Comparison of ENCODE assay signal across 13 cellular contexts in the genomic region with DNA sequence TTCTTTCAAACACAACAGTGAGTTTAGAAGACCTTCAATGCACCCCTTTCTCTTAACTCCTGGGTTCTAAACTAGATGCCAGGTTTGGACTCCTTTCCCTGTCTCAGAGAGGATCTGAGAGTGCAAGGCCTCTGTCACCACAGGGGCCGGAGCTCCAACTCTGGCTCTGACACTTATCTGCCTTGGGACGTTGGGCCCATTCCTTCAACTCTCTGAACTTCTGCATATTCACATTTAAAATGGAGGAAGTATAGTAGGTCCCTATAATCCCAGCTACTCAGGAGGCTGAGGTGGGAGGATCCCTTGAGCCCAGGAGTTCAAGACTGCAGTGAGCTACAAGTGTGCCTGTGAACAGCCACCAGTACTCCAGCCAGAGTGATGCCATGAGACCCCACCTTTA. TPM values are rescaled to one million over a fixed set of nuclear protein-coding genes. Genes with fewer than 3 reads are reported as not detected.
DNase-seq lines count a peak whose midpoint lies in the region; ATAC-seq, FAIRE-seq and TF ChIP-seq lines count a peak whose summit lies in the region.
"Had no signal": no experiment of that assay in that cellular context is flagged by ENCODE, and none has a peak within 500 bp of the region (broad histone marks: within the 10 kb centered on the region; RNA-seq: fewer than 3 reads in every experiment).

No MANE protein-coding gene starts in this region.

- 0 out of 2 replicates have a peak overlapping the region, but pooled peaks have one; percentile 39 for H2BK12ac ChIP-seq in H1 (ENCODE audit: low read depth, low read length)

- no peak overlapping the region for H3K56ac ChIP-seq in H1 (replicated peaks; ENCODE audit: insufficient read length, low read depth, low read length)

- H3K36me3 Mint-ChIP-seq in MCF 10A (ENCODE audit: insufficient read depth, unreplicated experiment) = peaks cover 36% of the 10 kb centered on the region

- H3K27ac ChIP-seq in mammary epithelial cell (ENCODE audit: insufficient read depth, low read depth, low read length) = no peak overlapping the region
- no peak overlapping the region for H3K27ac ChIP-seq in H1 (ENCODE audit: low read depth, low read length)
- H3K27ac ChIP-seq in ovary = peak overlapping the region; percentile 46 to 92
- peak overlapping the region; percentile 81 to 86 (median 84) for H3K27ac ChIP-seq in transverse colon
- no peak overlapping the region for H3K27ac ChIP-seq in aorta (ENCODE audit: low read depth in 1 of 2, low read length in 2 of 2)
- H3K27ac ChIP-seq: pancreas, SK-N-MC had no signal

- H4K5ac ChIP-seq in H1 (ENCODE audit: insufficient read length, low read depth, low read length) = no peak overlapping the region

- H3K9ac ChIP-seq in mammary epithelial cell (ENCODE audit: insufficient read depth, low read length) (no peak overlapping the region), H1 (replicated peaks in 1 of 4; ENCODE audit: extremely low read depth in 1 of 4, low read depth in 3 of 4, low read length in 3 of 4) (no peak overlapping the region)

- H3K4me1 Mint-ChIP-seq in MCF 10A (ENCODE audit: insufficient read depth, unreplicated experiment) = peaks cover 23% of the 10 kb centered on the region
- H3K4me1 Mint-ChIP-seq: activated naive CD4-positive, alpha-beta T cell treated with anti-CD3 and anti-CD28 coated beads, Interleukin-2, amount 50 U/mL, for 24 hours had no signal

- TF ChIP-seq POLR2A in H1 (IDR thresholded peaks at IDR 0.05; ENCODE audit: control extremely low read depth in 1 of 2, low read depth in 2 of 2, low read length in 2 of 2) (no peak), ovary (IDR thresholded peaks at IDR 0.05) (no peak), transverse colon (IDR thresholded peaks at IDR 0.05) (no peak)

- no peak overlapping the region for H4K91ac ChIP-seq in H1 (replicated peaks; ENCODE audit: insufficient read length, low read length)

- no peaks in the 10 kb centered on the region for H3K9me3 ChIP-seq in mammary epithelial cell (replicated peaks; ENCODE audit: insufficient read depth, low read length)
- no peaks in the 10 kb centered on the region for H3K9me3 ChIP-seq in H1 (ENCODE audit: insufficient read depth in 2 of 2, low read depth in 1 of 2, low read length in 1 of 2)
- H3K9me3 ChIP-seq in ovary = no peaks in the 10 kb centered on the region
- no peaks in the 10 kb centered on the region for H3K9me3 ChIP-seq in transverse colon
- no peaks in the 10 kb centered on the region for H3K9me3 ChIP-seq in aorta (ENCODE audit: control insufficient read depth, low read length)
- H3K9me3 ChIP-seq: pancreas had no signal

- H3K27me3 Mint-ChIP-seq in MCF 10A (ENCODE audit: insufficient read depth, unreplicated experiment) = no peaks in the 10 kb centered on the region
- H3K27me3 Mint-ChIP-seq: activated naive CD4-positive, alpha-beta T cell treated with anti-CD3 and anti-CD28 coated beads, Interleukin-2, amount 50 U/mL, for 24 hours had no signal

- peak overlapping the region; percentile 81 for H3K27ac Mint-ChIP-seq in MCF 10A (ENCODE audit: low read depth, unreplicated experiment)
- H3K27ac Mint-ChIP-seq: activated naive CD4-positive, alpha-beta T cell treated with anti-CD3 and anti-CD28 coated beads, Interleukin-2, amount 50 U/mL, for 24 hours had no signal

- peaks cover 4% of the 10 kb centered on the region for H3K4me1 ChIP-seq in mammary epithelial cell (ENCODE audit: insufficient read depth, low read length)
- peaks cover 0 to 12% (median 3%) of the 10 kb centered on the region in 4 experiments; a peak in 4 of 7 replicates for H3K4me1 ChIP-seq in H1 (replicated peaks in 1 of 4; ENCODE audit: control insufficient read depth in 3 of 4, insufficient read depth in 4 of 4, low read length in 3 of 4)
- peaks cover 25% of the 10 kb centered on the region for H3K4me1 ChIP-seq in ovary (ENCODE audit: insufficient read depth)
- peaks cover 11 to 46% (median 27%) of the 10 kb centered on the region in 4 donors for H3K4me1 ChIP-seq in transverse colon
- H3K4me1 ChIP-seq in aorta (ENCODE audit: control insufficient read depth in 1 of 2, insufficient read depth in 2 of 2, low read length in 2 of 2) = peaks cover 0 to 8% of the 10 kb centered on the region in 2 donors
- H3K4me1 ChIP-seq: pancreas had no signal

- no peak for TF ChIP-seq EP300 in H1 (IDR thresholded peaks at IDR 0.05; ENCODE audit: borderline replicate concordance in 1 of 2, low read depth in 2 of 2, low read length in 2 of 2)
- TF ChIP-seq EP300 in ovary (IDR thresholded peaks at IDR 0.05) = no peak
- TF ChIP-seq EP300 in transverse colon (IDR thresholded peaks at IDR 0.05; ENCODE audit: low read depth) = no peak

- ATAC-seq in GM18520 (IDR thresholded peaks at IDR 0.05; ENCODE audit: unreplicated experiment) = no peak
- no peak for ATAC-seq in aorta (ENCODE audit: low FRiP score)

- H3K36me3 ChIP-seq in mammary epithelial cell (ENCODE audit: insufficient read depth, low read length) (no peaks in the 10 kb centered on the region), H1 (ENCODE audit: control insufficient read depth in 2 of 4, insufficient read depth in 4 of 4, low read length in 3 of 4) (no peaks in the 10 kb centered on the region), ovary (no peaks in the 10 kb centered on the region), transverse colon (no peaks in the 10 kb centered on the region), aorta (ENCODE audit: control insufficient read depth in 1 of 2, insufficient read depth in 2 of 2, low read length in 1 of 2) (no peaks in the 10 kb centered on the region)
- H3K36me3 ChIP-seq: pancreas had no signal

- WGBS in mammary epithelial cell (ENCODE audit: low coverage, missing lambda C conversion rate) = 97% methylated on average over 2 of the region's 2 CpGs
- 85% methylated on average over 2 of the region's 2 CpGs; no CpG with 5 or more reads in 1 of the 2 experiments for WGBS in H1 (ENCODE audit: extremely low coverage in 1 of 2, insufficient coverage in 1 of 2, insufficient read length in 1 of 2, insufficient replicate concordance in 2 of 2, low coverage in 1 of 2, low lambda C conversion rate in 2 of 2, missing lambda C conversion rate in 1 of 2), 2 experiments
- 92 to 96% (median 94%) methylated on average over 2 of the region's 2 CpGs for WGBS in ovary, 3 donors
- 91 to 100% methylated on average over 1 to 2 of the region's 2 CpGs for WGBS in transverse colon (ENCODE audit: low coverage in 1 of 2), 2 donors
- 83 to 87% methylated on average over 2 of the region's 2 CpGs for WGBS in aorta, 2 donors

- CTCF ChIA-PET in MCF 10A (lab: Yijun Ruan, JAX) (no interaction called here), mammary epithelial cell (lab: Charles Lee; ENCODE audit: low non-redundant PET) (no interaction called here), H1 (lab: Charles Lee; ENCODE audit: partially characterized antibody) (interaction anchor here (1.0 to 2.3 kb wide), 8 partner anchors 10 to 322 kb away, joined by 3 to 8 read pairs (median 4); no protein-coding TSS in a partner anchor)

- dilution Hi-C loops in mammary epithelial cell (cut with HindIII; ENCODE audit: low sequenced_read_pairs) = no loop called here

- H2AFZ ChIP-seq in mammary epithelial cell (ENCODE audit: low read depth, low read length) = no peak overlapping the region
- H2AFZ ChIP-seq in H1 (ENCODE audit: low read length) = no peak overlapping the region

- no peaks in the 10 kb centered on the region; the same call in 1 of the 2 replicates for H3K23me2 ChIP-seq in H1 (ENCODE audit: low read depth, low read length)

- POLR2A ChIA-PET in MCF 10A (lab: Yijun Ruan, JAX) (no interaction called here), H1 (lab: Charles Lee; ENCODE audit: partially characterized antibody) (no interaction called here)

- H3K9me3 Mint-ChIP-seq in MCF 10A (ENCODE audit: unreplicated experiment) = no peaks in the 10 kb centered on the region
- H3K9me3 Mint-ChIP-seq: activated naive CD4-positive, alpha-beta T cell treated with anti-CD3 and anti-CD28 coated beads, Interleukin-2, amount 50 U/mL, for 24 hours had no signal

- no TSS peak for BruUV-seq in MCF 10A (replicated peaks; lab: Mats Ljungman, UMichigan)
- no TSS peak for BruUV-seq in mammary epithelial cell (replicated peaks; lab: Mats Ljungman, UMichigan)

- no peaks in the 10 kb centered on the region for H3K79me1 ChIP-seq in H1 (ENCODE audit: low read depth, low read length)

- no peak overlapping the region for H3K23ac ChIP-seq in H1 (ENCODE audit: insufficient read length)

- no peak overlapping the region for H4K8ac ChIP-seq in H1 (ENCODE audit: extremely low read depth, insufficient read depth, low read length)

- no peak for DNase-seq in MCF 10A (ENCODE audit: unreplicated experiment)
- no peak for DNase-seq in mammary epithelial cell
- no peak for DNase-seq in H1 (ENCODE audit: low read depth in 1 of 2, low spot score in 2 of 2)
- no peak for DNase-seq in ovary
- no peak for DNase-seq in transverse colon
- no peak for DNase-seq in SIG-M5 (lab: John Stamatoyannopoulos, UW)
- no peak for DNase-seq in aorta
- DNase-seq: stimulated activated CD4-positive, alpha-beta T cell treated with anti-CD3 and anti-CD28 coated beads, Interleukin-1b, Interleukin-23, amount 100 ng/mL, for 48 hours had no signal

- H3K4me2 ChIP-seq in mammary epithelial cell (ENCODE audit: insufficient read depth, low read depth, low read length) (no peak overlapping the region), H1 (ENCODE audit: insufficient read depth in 1 of 2, low read depth in 2 of 2, low read length in 2 of 2) (no peak overlapping the region)

- no peak overlapping the region for H3K4me3 Mint-ChIP-seq in MCF 10A (ENCODE audit: unreplicated experiment)
- H3K4me3 Mint-ChIP-seq: activated naive CD4-positive, alpha-beta T cell treated with anti-CD3 and anti-CD28 coated beads, Interleukin-2, amount 50 U/mL, for 24 hours had no signal

- H3K79me2 ChIP-seq in mammary epithelial cell (ENCODE audit: insufficient read depth, low read length) (no peaks in the 10 kb centered on the region), H1 (ENCODE audit: control insufficient read depth in 1 of 2, insufficient read depth in 2 of 2, low read length in 2 of 2) (no peaks in the 10 kb centered on the region)

- H2BK120ac ChIP-seq in H1 (replicated peaks; ENCODE audit: low read depth, low read length) = no peak overlapping the region

- intact Hi-C loops in MCF 10A (cut with micrococcal nuclease) (no loop called here), mammary epithelial cell (cut with micrococcal nuclease) (no loop called here), ovary (cut with DNase I) (no loop called here), transverse colon (cut with DNase I; ENCODE audit: low total_unique reads) (no loop called here), aorta (cut with DNase I) (no loop called here)

- no peak overlapping the region for H3K18ac ChIP-seq in H1 (ENCODE audit: extremely low read depth, low read length)

- no peak for TF ChIP-seq RAD21 in H1 (IDR thresholded peaks at IDR 0.05 in 1 of 2, conservative IDR thresholded peaks at IDR 0.05 in 1 of 2; ENCODE audit: low read depth in 2 of 2, low read length in 2 of 2)

- H2BK15ac ChIP-seq in H1 (ENCODE audit: low read length) = no peak overlapping the region

- no peaks in the 10 kb centered on the region for H3K27me3 ChIP-seq in mammary epithelial cell (ENCODE audit: insufficient read depth, low read length)
- no peaks in the 10 kb centered on the region for H3K27me3 ChIP-seq in H1 (replicated peaks in 1 of 4; ENCODE audit: control insufficient read depth in 3 of 4, extremely low read depth in 1 of 4, insufficient read depth in 3 of 4, low read length in 3 of 4)
- no peaks in the 10 kb centered on the region for H3K27me3 ChIP-seq in ovary
- H3K27me3 ChIP-seq in transverse colon = no peaks in the 10 kb centered on the region
- no peaks in the 10 kb centered on the region for H3K27me3 ChIP-seq in aorta (ENCODE audit: control insufficient read depth in 1 of 2, insufficient read depth in 2 of 2, low read length in 1 of 2)
- H3K27me3 ChIP-seq: pancreas had no signal

- FAIRE-seq in H1 (lab: Jason Lieb, UNC) = no peak
- FAIRE-seq: A204.1, pancreas had no signal

- in situ Hi-C loops in mammary epithelial cell (cut with MboI; ENCODE audit: low sequenced_read_pairs in 2 of 2) = no loop called here
- in situ Hi-C loops in transverse colon (cut with MboI; ENCODE audit: low pct_ligation_motif_present in 1 of 4, low pct_unique_long_range_greater_than_20kb in 1 of 4, low sequenced_read_pairs in 3 of 4) = loop anchor here in 1 of 4 donors (25.0 kb wide), 1 partner anchor 433 kb away; no protein-coding TSS in a partner anchor

- no peak overlapping the region for H3K4me3 ChIP-seq in mammary epithelial cell (replicated peaks in 1 of 3; ENCODE audit: insufficient read depth in 1 of 3, low read depth in 2 of 3, low read length in 3 of 3)
- no peak overlapping the region for H3K4me3 ChIP-seq in H1 (ENCODE audit: extremely low read depth in 1 of 4, insufficient read depth in 2 of 4, low read depth in 3 of 4, low read length in 4 of 4)
- H3K4me3 ChIP-seq in ovary = no peak overlapping the region
- H3K4me3 ChIP-seq in transverse colon = no peak overlapping the region
- no peak overlapping the region for H3K4me3 ChIP-seq in aorta (ENCODE audit: low read length in 2 of 2)
- H3K4me3 ChIP-seq: pancreas, SK-N-MC had no signal

- H4K20me1 ChIP-seq in mammary epithelial cell (ENCODE audit: insufficient read depth, low read length) (no peaks in the 10 kb centered on the region), H1 (replicated peaks in 1 of 2; ENCODE audit: control insufficient read depth in 1 of 2, insufficient read depth in 2 of 2, low read length in 2 of 2) (no peaks in the 10 kb centered on the region)

- no peak overlapping the region for H3K4ac ChIP-seq in H1 (replicated peaks; ENCODE audit: insufficient read length, low read depth, low read length)

- H2BK5ac ChIP-seq in H1 (ENCODE audit: low read depth, low read length) = no peak overlapping the region

- TF ChIP-seq CTCF in MCF 10A (IDR thresholded peaks at IDR 0.05; ENCODE audit: unreplicated experiment) (no peak), mammary epithelial cell (conservative IDR thresholded peaks at IDR 0.05 in 1 of 2, IDR thresholded peaks at IDR 0.05 in 1 of 2; ENCODE audit: extremely low read depth in 1 of 2, insufficient read depth in 1 of 2, low read depth in 1 of 2, low read length in 2 of 2) (no peak), H1 (IDR thresholded peaks at IDR 0.05; ENCODE audit: control extremely low read depth in 1 of 3, insufficient read depth in 1 of 3, low read depth in 1 of 3, low read length in 3 of 3) (no peak), ovary (IDR thresholded peaks at IDR 0.05) (no peak), transverse colon (IDR thresholded peaks at IDR 0.05) (no peak)

- no peak overlapping the region for H2AK5ac ChIP-seq in H1 (ENCODE audit: low read depth, low read length)

- H2BK20ac ChIP-seq in H1 (ENCODE audit: low read length) = no peak overlapping the region

- H3K14ac ChIP-seq in H1 (ENCODE audit: insufficient read length) = no peak overlapping the region

RNA-seq across cellular contexts. Expression of a gene that starts 44.1 kb away (rescaled TPM):
- total RNA-seq in MCF 10A (2022) (107 and 162 TPM in 2 replicates), mammary epithelial cell (100 to 1,000 TPM in 1 of 2 donors, 10 to 100 TPM in 1; 26.3 to 213 TPM), ovary (100 to 1,000 TPM; 115 to 369 (median 254) TPM), transverse colon (100 to 1,000 TPM; 114 to 305 (median 208) TPM), aorta (100 to 1,000 TPM; 180 to 231 TPM)
- polyA plus RNA-seq in mammary epithelial cell (35.6 TPM), H1 (2011; rRNA removed) (13.4 and 15.6 TPM in 2 replicates), ovary (100 to 1,000 TPM; 162 to 169 TPM), aorta (100 to 1,000 TPM in 1 of 2 donors, 10 to 100 TPM in 1; 71.9 to 118 TPM)
- polyA minus RNA-seq in mammary epithelial cell = 68.7 TPM
- 102 and 109 TPM in 2 replicates for total RNA-seq in H1 (2021; fragmentation: NEBNext Ultra II Directional; extraction: Animal tissue kit (Norgen Biotek cat#: 25700))
- 10.6 TPM for polyA plus RNA-seq in H1 (2011; cell fraction: cytosol; rRNA removed)
- polyA plus RNA-seq in H1 (2011; cell fraction: nucleus; rRNA removed) = 10.7 TPM
- polyA plus RNA-seq in H1 (2012, experiment 1 of 2) = 31.8 to 48.4 TPM (median 38.8 TPM) in 4 replicates
- polyA plus RNA-seq in H1 (2012, experiment 2 of 2) = 44.9 TPM
- polyA plus RNA-seq in H1 (2013, experiment 1 of 2) = 57.0 TPM
- 62.5 TPM for polyA plus RNA-seq in H1 (2013, experiment 2 of 2)
- polyA minus RNA-seq in H1 (2011; rRNA and poly(A)+ RNA removed) = 4.5 and 4.8 TPM in 2 replicates
- 29.6 TPM for polyA minus RNA-seq in H1 (2011; cell fraction: cytosol; rRNA and poly(A)+ RNA removed)
- 20.3 TPM for polyA minus RNA-seq in H1 (2011; cell fraction: nucleus; rRNA and poly(A)+ RNA removed)

Comparison
In these comparisons a context has a peak if more than half of its experiments do, and no peak if none do; other contexts are left out.
1. H3K27ac ChIP-seq: peak in ovary (2 of 2) and transverse colon (4 of 4); none in mammary epithelial cell (single experiment), H1 (single experiment) and aorta (0 of 2).